28 cellular contexts compared by ENCODE assay signal in the genomic region with DNA sequence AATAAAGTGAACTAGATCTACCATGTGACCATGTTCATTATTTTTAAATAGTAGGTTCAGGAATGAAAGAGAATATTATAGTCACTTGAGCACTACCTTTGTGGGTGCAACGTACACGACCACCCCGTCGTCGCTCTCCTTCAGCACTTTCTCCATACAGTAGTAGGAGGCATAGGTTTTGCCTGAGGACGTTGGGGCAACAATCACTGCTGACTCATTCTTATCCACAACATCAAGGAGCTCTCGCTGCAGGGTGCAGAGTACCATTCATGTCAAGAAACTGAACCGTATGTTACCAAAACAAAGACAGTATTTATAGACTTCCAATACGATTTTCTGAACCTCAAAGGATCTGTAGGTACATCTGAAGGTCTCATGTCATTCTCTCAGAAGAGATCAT. TPM values are rescaled to one million over a fixed set of nuclear protein-coding genes. Genes with fewer than 3 reads are reported as not detected.
DNase-seq lines count a peak whose midpoint lies in the region; ATAC-seq and TF ChIP-seq lines count a peak whose summit lies in the region.
"Had no signal": no experiment of that assay in that cellular context is flagged by ENCODE, and none has a peak within 500 bp of the region (broad histone marks: within the 10 kb centered on the region; RNA-seq: fewer than 3 reads in every experiment).

No MANE protein-coding gene starts in this region.

- H2BK120ac ChIP-seq in trophoblast cell (ENCODE audit: insufficient read depth, low read length, poor library complexity), result no peak overlapping the region

- H3K4me3 ChIP-seq in PC-3 (ENCODE audit: low read length) (no peak overlapping the region), mammary epithelial cell (replicated peaks in 1 of 3; ENCODE audit: insufficient read depth in 1 of 3, low read depth in 2 of 3, low read length in 3 of 3) (no peak overlapping the region), trophoblast cell (ENCODE audit: low read depth, low read length) (no peak overlapping the region)
- H3K4me3 ChIP-seq: lung, mucosa of descending colon, psoas muscle, sigmoid colon, thyroid gland, vagina had no signal

- H3K14ac ChIP-seq in trophoblast cell (ENCODE audit: low read length), result no peak overlapping the region

- no peak overlapping the region for H4K12ac ChIP-seq in trophoblast cell (ENCODE audit: low read depth, low read length)

- no peak overlapping the region for H3K4me3 Mint-ChIP-seq in activated CD8-positive, alpha-beta memory T cell treated with anti-CD3 and anti-CD28 coated beads, Interleukin-2, amount 10 ng/mL, durations not matched to agents 7 days and 5 days
- no peak overlapping the region for H3K4me3 Mint-ChIP-seq in naive thymus-derived CD8-positive, alpha-beta T cell
- H3K4me3 Mint-ChIP-seq: CD4-positive, alpha-beta T cell; natural killer cell treated with Interleukin-12 subunit alpha and Interleukin-12 subunit beta and Interleukin-15 and Interleukin-18, amount 100 ng/mL, for 72 hours; T-helper 17 cell had no signal

- H3K27ac ChIP-seq in PC-3 (ENCODE audit: low read length) (no peak overlapping the region), mammary epithelial cell (ENCODE audit: insufficient read depth, low read depth, low read length) (no peak overlapping the region), trophoblast cell (ENCODE audit: low read depth, low read length) (no peak overlapping the region)
- H3K27ac ChIP-seq: psoas muscle, sigmoid colon, thyroid gland, vagina had no signal

- dilution Hi-C loops in mammary epithelial cell (cut with HindIII; ENCODE audit: low sequenced_read_pairs), result no loop called here

- CTCF ChIA-PET in activated CD8-positive, alpha-beta memory T cell treated with anti-CD3 and anti-CD28 coated beads, Interleukin-2, amount 10 ng/mL, durations not matched to agents 7 days and 5 days (lab: Charles Lee), result no interaction called here
- CTCF ChIA-PET in PC-3 (lab: Charles Lee), result no interaction called here
- CTCF ChIA-PET in mammary epithelial cell (lab: Charles Lee; ENCODE audit: low non-redundant PET), result no interaction called here

- H3K9me3 ChIP-seq in PC-3 (ENCODE audit: low read length), result no peaks in the 10 kb centered on the region
- H3K9me3 ChIP-seq in mammary epithelial cell (replicated peaks; ENCODE audit: insufficient read depth, low read length), result no peaks in the 10 kb centered on the region
- no peaks in the 10 kb centered on the region for H3K9me3 ChIP-seq in trophoblast cell (ENCODE audit: insufficient read depth, low read depth, low read length)
- H3K9me3 ChIP-seq: mucosa of descending colon, psoas muscle, sigmoid colon, SK-N-SH, thyroid gland, vagina had no signal

- H3K9me2 ChIP-seq in PC-3 (replicated peaks; ENCODE audit: low read length), result no peaks in the 10 kb centered on the region
- H3K9me2 ChIP-seq: SK-N-SH had no signal

- no peak overlapping the region for H3K4me2 ChIP-seq in PC-3 (ENCODE audit: low read length)
- no peak overlapping the region for H3K4me2 ChIP-seq in mammary epithelial cell (ENCODE audit: insufficient read depth, low read depth, low read length)
- no peak overlapping the region for H3K4me2 ChIP-seq in trophoblast cell (ENCODE audit: low read length)
- H3K4me2 ChIP-seq: SK-N-SH had no signal

- no peak overlapping the region for H2BK12ac ChIP-seq in trophoblast cell (ENCODE audit: low read length)

- no peak overlapping the region for H4K8ac ChIP-seq in trophoblast cell (ENCODE audit: low read depth, low read length)

- no peaks in the 10 kb centered on the region for H3K36me3 ChIP-seq in PC-3 (ENCODE audit: low read depth, low read length)
- H3K36me3 ChIP-seq in mammary epithelial cell (ENCODE audit: insufficient read depth, low read length), result no peaks in the 10 kb centered on the region
- H3K36me3 ChIP-seq in trophoblast cell (ENCODE audit: control insufficient read depth in 1 of 2, insufficient read depth in 2 of 2, low read length in 2 of 2), result no peaks in the 10 kb centered on the region

- no peak overlapping the region for H3K4ac ChIP-seq in trophoblast cell (ENCODE audit: low read depth, low read length)

- H4K20me1 ChIP-seq in PC-3 (ENCODE audit: low read length) (no peaks in the 10 kb centered on the region), mammary epithelial cell (ENCODE audit: insufficient read depth, low read length) (no peaks in the 10 kb centered on the region)

- H2AFZ ChIP-seq in PC-3 (ENCODE audit: low read length) (no peak overlapping the region), mammary epithelial cell (ENCODE audit: low read depth, low read length) (no peak overlapping the region), trophoblast cell (ENCODE audit: insufficient read depth, low read length, poor library complexity) (no peak overlapping the region)

- POLR2A ChIA-PET in PC-3 (lab: Charles Lee; ENCODE audit: unreplicated experiment), result no interaction called here
- POLR2A ChIA-PET in naive thymus-derived CD8-positive, alpha-beta T cell (lab: Charles Lee), result no interaction called here

- H3K79me2 ChIP-seq in PC-3 (ENCODE audit: low read length) (no peaks in the 10 kb centered on the region), mammary epithelial cell (ENCODE audit: insufficient read depth, low read length) (no peaks in the 10 kb centered on the region), trophoblast cell (ENCODE audit: control insufficient read depth, insufficient read depth, low read length, poor library complexity) (no peaks in the 10 kb centered on the region)

- ATAC-seq in activated CD8-positive, alpha-beta memory T cell treated with anti-CD3 and anti-CD28 coated beads, Interleukin-2, amount 10 ng/mL, durations not matched to agents 7 days and 5 days, result peak; percentile 23
- ATAC-seq in PC-3 (no peak), HG02798 (IDR thresholded peaks at IDR 0.05; ENCODE audit: poor library complexity, unreplicated experiment) (no peak), HG03095 (IDR thresholded peaks at IDR 0.05; ENCODE audit: unreplicated experiment) (no peak)
- ATAC-seq in naive thymus-derived CD8-positive, alpha-beta T cell, result no peak
- ATAC-seq: left cardiac atrium; mucosa of descending colon; natural killer cell treated with Interleukin-12 subunit alpha and Interleukin-12 subunit beta and Interleukin-15 and Interleukin-18, amount 100 ng/mL, for 72 hours; psoas muscle; T-helper 17 cell had no signal

- TF ChIP-seq CTCF in PC-3 (conservative IDR thresholded peaks at IDR 0.05; ENCODE audit: low read depth, low read length) (no peak), mammary epithelial cell (conservative IDR thresholded peaks at IDR 0.05 in 1 of 2, IDR thresholded peaks at IDR 0.05 in 1 of 2; ENCODE audit: extremely low read depth in 1 of 2, insufficient read depth in 1 of 2, low read depth in 1 of 2, low read length in 2 of 2) (no peak)

- no peaks in the 10 kb centered on the region for H3K27me3 ChIP-seq in PC-3 (ENCODE audit: low read length)
- no peaks in the 10 kb centered on the region for H3K27me3 ChIP-seq in mammary epithelial cell (ENCODE audit: insufficient read depth, low read length)
- no peaks in the 10 kb centered on the region for H3K27me3 ChIP-seq in trophoblast cell (ENCODE audit: insufficient read depth, low read length)
- H3K27me3 ChIP-seq: sigmoid colon, thyroid gland, vagina had no signal

- H3K4me1 ChIP-seq in PC-3 (ENCODE audit: insufficient read depth, low read length) (no peaks in the 10 kb centered on the region), mammary epithelial cell (ENCODE audit: insufficient read depth, low read length) (no peaks in the 10 kb centered on the region), trophoblast cell (ENCODE audit: control insufficient read depth in 1 of 2, insufficient read depth in 2 of 2, low read length in 2 of 2) (no peaks in the 10 kb centered on the region)
- H3K4me1 ChIP-seq: sigmoid colon, thyroid gland, vagina had no signal

- in situ Hi-C loops in mammary epithelial cell (cut with MboI; ENCODE audit: low sequenced_read_pairs in 2 of 2), result no loop called here

- H3K27me3 Mint-ChIP-seq in activated CD8-positive, alpha-beta memory T cell treated with anti-CD3 and anti-CD28 coated beads, Interleukin-2, amount 10 ng/mL, durations not matched to agents 7 days and 5 days, result no peaks in the 10 kb centered on the region
- H3K27me3 Mint-ChIP-seq in naive thymus-derived CD8-positive, alpha-beta T cell, result no peaks in the 10 kb centered on the region
- H3K27me3 Mint-ChIP-seq: CD4-positive, alpha-beta T cell; natural killer cell treated with Interleukin-12 subunit alpha and Interleukin-12 subunit beta and Interleukin-15 and Interleukin-18, amount 100 ng/mL, for 72 hours; T-helper 17 cell had no signal

- no peak overlapping the region for H2AK5ac ChIP-seq in trophoblast cell (ENCODE audit: low read length)

- no peaks in the 10 kb centered on the region for H3K4me1 Mint-ChIP-seq in activated CD8-positive, alpha-beta memory T cell treated with anti-CD3 and anti-CD28 coated beads, Interleukin-2, amount 10 ng/mL, durations not matched to agents 7 days and 5 days
- peaks cover 9 to 17% (median 12%) of the 10 kb centered on the region in 4 donors for H3K4me1 Mint-ChIP-seq in naive thymus-derived CD8-positive, alpha-beta T cell

- DNase-seq in activated CD8-positive, alpha-beta memory T cell treated with anti-CD3 and anti-CD28 coated beads, Interleukin-2, amount 10 ng/mL, durations not matched to agents 7 days and 5 days, result no peak
- no peak for DNase-seq in activated CD8-positive, alpha-beta memory T cell treated with anti-CD3 and anti-CD28 coated beads for 24 hours
- DNase-seq in PC-3 (peak; percentile 33), mammary epithelial cell (peak; percentile 19), trophoblast cell (peak; percentile 10 to 46)
- no peak for DNase-seq in naive thymus-derived CD8-positive, alpha-beta T cell
- DNase-seq: activated CD4-positive, alpha-beta T cell treated with anti-CD3 and anti-CD28 coated beads for 1 hour; activated naive CD4-positive, alpha-beta T cell treated with Interleukin-2 at 50 U/mL for 16 hours; AML-193; CD4-positive, alpha-beta T cell; cerebellar nuclear complex; left cardiac atrium; mucosa of descending colon; NCI-H1694; NCI-H748 treated with DMSO at 0.1 percent for 48 hours; occipital lobe; psoas muscle; sigmoid colon; SK-N-SH; stimulated activated CD4-positive, alpha-beta T cell treated with anti-CD3 and anti-CD28 coated beads, Interleukin-12 subunit alpha, Interleukin-12 subunit beta, amount 100 ng/mL, for 4 hours; stimulated activated CD4-positive, alpha-beta T cell treated with anti-CD3 and anti-CD28 coated beads, Interleukin-4, amount 100 ng/mL, for 1 hour; T-helper 17 cell; thyroid gland had no signal

- no peak overlapping the region for H4K91ac ChIP-seq in trophoblast cell (ENCODE audit: low read depth, low read length)

- no peak overlapping the region for H2BK5ac ChIP-seq in trophoblast cell (ENCODE audit: low read depth, low read length, poor library complexity)

- H3F3A ChIP-seq in PC-3 (ENCODE audit: low read length, unreplicated experiment), result no peaks in the 10 kb centered on the region

- WGBS in mammary epithelial cell (ENCODE audit: low coverage, missing lambda C conversion rate), result 34% methylated on average over 9 of the region's 9 CpGs
- no CpG with 5 or more reads among the region's 9 CpGs for WGBS in trophoblast cell (ENCODE audit: extremely low coverage, insufficient coverage, insufficient read length)

- H3K27ac Mint-ChIP-seq in activated CD8-positive, alpha-beta memory T cell treated with anti-CD3 and anti-CD28 coated beads, Interleukin-2, amount 10 ng/mL, durations not matched to agents 7 days and 5 days, result no peak overlapping the region
- no peak overlapping the region for H3K27ac Mint-ChIP-seq in naive thymus-derived CD8-positive, alpha-beta T cell
- H3K27ac Mint-ChIP-seq: CD4-positive, alpha-beta T cell; natural killer cell treated with Interleukin-12 subunit alpha and Interleukin-12 subunit beta and Interleukin-15 and Interleukin-18, amount 100 ng/mL, for 72 hours; T-helper 17 cell had no signal

- no peak overlapping the region for H3K18ac ChIP-seq in trophoblast cell (ENCODE audit: low read length)

- no peaks in the 10 kb centered on the region for H3K79me1 ChIP-seq in trophoblast cell (ENCODE audit: low read length)

- intact Hi-C loops in PC-3 (cut with micrococcal nuclease), result no loop called here
- intact Hi-C loops in mammary epithelial cell (cut with micrococcal nuclease), result no loop called here

- no peaks in the 10 kb centered on the region for H3K9me3 Mint-ChIP-seq in activated CD8-positive, alpha-beta memory T cell treated with anti-CD3 and anti-CD28 coated beads, Interleukin-2, amount 10 ng/mL, durations not matched to agents 7 days and 5 days (ENCODE audit: low read depth)
- H3K9me3 Mint-ChIP-seq in naive thymus-derived CD8-positive, alpha-beta T cell, result no peaks in the 10 kb centered on the region
- H3K9me3 Mint-ChIP-seq: CD4-positive, alpha-beta T cell; natural killer cell treated with Interleukin-12 subunit alpha and Interleukin-12 subunit beta and Interleukin-15 and Interleukin-18, amount 100 ng/mL, for 72 hours had no signal

- BruUV-seq in PC-3 (replicated peaks; lab: Mats Ljungman, UMichigan), result no TSS peak
- no TSS peak for BruUV-seq in mammary epithelial cell (replicated peaks; lab: Mats Ljungman, UMichigan)

- no peak overlapping the region for H3K9ac ChIP-seq in PC-3 (ENCODE audit: low read length)
- no peak overlapping the region for H3K9ac ChIP-seq in mammary epithelial cell (ENCODE audit: insufficient read depth, low read length)
- no peak overlapping the region for H3K9ac ChIP-seq in trophoblast cell (ENCODE audit: low read length)
- H3K9ac ChIP-seq: SK-N-SH had no signal

- H3K23ac ChIP-seq in trophoblast cell (ENCODE audit: low read length), result no peak overlapping the region

- H3K36me3 Mint-ChIP-seq in activated CD8-positive, alpha-beta memory T cell treated with anti-CD3 and anti-CD28 coated beads, Interleukin-2, amount 10 ng/mL, durations not matched to agents 7 days and 5 days, result peaks cover 80% of the 10 kb centered on the region
- peaks cover 23 to 91% (median 68%) of the 10 kb centered on the region in 3 donors for H3K36me3 Mint-ChIP-seq in naive thymus-derived CD8-positive, alpha-beta T cell

RNA-seq across cellular contexts. Expression of gene DDX60, which starts 44.7 kb away (rescaled TPM):
- 100 to 1,000 TPM in 1 of 2 experiments, 10 to 100 TPM in 1; 90.5 to 173 TPM for total RNA-seq in activated CD8-positive, alpha-beta memory T cell treated with anti-CD3 and anti-CD28 coated beads, Interleukin-2, amount 10 ng/mL, durations not matched to agents 7 days and 5 days
- 3.2 and 6.3 TPM in 2 replicates for total RNA-seq in PC-3 (2014; rRNA removed)
- total RNA-seq in mammary epithelial cell, result 1 to 10 TPM; 5.5 to 7.1 TPM
- polyA plus RNA-seq in mammary epithelial cell, result 2.6 TPM
- 31.6 TPM for polyA minus RNA-seq in mammary epithelial cell
- 0.67 and 0.78 TPM in 2 replicates for polyA plus RNA-seq in trophoblast cell (2013)
- total RNA-seq in naive thymus-derived CD8-positive, alpha-beta T cell, result 10 to 100 TPM; 25.8 to 27.6 TPM
- 10 to 100 TPM; 17.8 to 28.8 (median 21.4) TPM for polyA plus RNA-seq in naive thymus-derived CD8-positive, alpha-beta T cell

Comparison
In these comparisons a context has a peak if more than half of its experiments do, and no peak if none do; other contexts are left out.
1. DNase-seq: peak in PC-3 (single experiment), mammary epithelial cell (single experiment) and trophoblast cell (2 of 2); none in activated CD8-positive, alpha-beta memory T cell treated with anti-CD3 and anti-CD28 coated beads, Interleukin-2, amount 10 ng/mL, durations not matched to agents 7 days and 5 days (single experiment), activated CD8-positive, alpha-beta memory T cell treated with anti-CD3 and anti-CD28 coated beads for 24 hours (single experiment) and naive thymus-derived CD8-positive, alpha-beta T cell (0 of 10).